Comparison of ENCODE assay signal across 8 cellular contexts in the genomic region with DNA sequence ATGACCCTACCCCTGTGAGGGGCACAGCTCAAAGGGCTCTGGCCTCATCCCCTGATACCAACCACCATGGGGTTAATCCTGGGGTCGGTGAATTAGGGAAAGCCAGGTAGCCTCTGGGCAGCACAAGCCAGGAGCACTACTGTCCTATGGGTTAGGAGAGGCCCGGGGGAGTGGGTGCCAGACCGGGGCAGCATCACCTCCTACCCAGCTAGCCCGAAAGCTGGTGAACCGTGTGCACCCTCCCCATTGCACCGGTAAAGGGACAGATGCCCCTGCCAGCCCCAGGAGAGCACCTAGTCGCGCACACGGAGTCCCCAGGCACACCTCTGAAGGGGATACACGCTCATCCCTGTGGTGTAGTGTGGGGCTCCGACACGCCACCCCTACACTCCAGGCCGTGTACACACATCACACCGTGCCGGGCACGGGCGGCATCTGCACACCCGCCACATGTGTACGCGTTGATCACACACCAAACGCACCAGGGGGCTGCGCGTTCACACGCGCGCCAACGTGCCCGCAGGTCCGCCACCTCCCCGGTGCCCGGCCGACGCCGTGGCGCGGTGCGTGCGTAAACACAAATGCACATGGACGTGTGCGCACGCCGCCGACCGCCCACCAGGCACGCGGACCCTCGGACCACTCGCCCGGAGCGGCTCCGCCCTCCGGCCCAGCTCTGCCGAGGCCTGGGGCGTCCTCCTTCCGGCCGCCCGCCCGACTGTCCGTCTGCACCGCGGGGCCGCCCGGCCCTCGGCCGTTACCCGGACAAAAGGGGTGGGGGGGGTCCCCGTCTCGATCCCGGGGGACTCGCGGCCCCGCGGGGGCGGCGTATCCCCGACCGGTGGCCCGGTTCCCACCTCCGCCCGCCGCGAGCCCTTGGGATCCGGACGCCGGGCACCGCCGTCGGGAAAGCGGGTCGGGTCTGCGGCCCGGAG. TPM values are rescaled to one million over a fixed set of nuclear protein-coding genes. Genes with fewer than 3 reads are reported as not detected.
DNase-seq lines count a peak whose midpoint lies in the region; TF ChIP-seq lines count a peak whose summit lies in the region.

No MANE protein-coding gene starts in this region.

- peak overlapping the region; percentile 89 for H3K23ac ChIP-seq in mesendoderm (ENCODE audit: low read length)

- H3K4me1 ChIP-seq in mesendoderm (ENCODE audit: control insufficient read depth, low read depth, low read length) (peaks cover 7% of the 10 kb centered on the region), suprapubic skin (peaks cover 62% of the 10 kb centered on the region)

- POLR2A ChIA-PET in AG04449 (lab: Yijun Ruan, JAX), result no interaction called here

- peak overlapping the region; percentile 93 for H3K9ac ChIP-seq in mesendoderm (ENCODE audit: low read length)

- H3K36me3 ChIP-seq in H7 (replicated peaks; ENCODE audit: control insufficient read depth, insufficient read depth, low read length) (no peaks in the 10 kb centered on the region), mesendoderm (ENCODE audit: control insufficient read depth, insufficient read depth, low read length) (no peaks in the 10 kb centered on the region), suprapubic skin (peaks cover 14% of the 10 kb centered on the region)

- CTCF ChIA-PET in AG04449 (lab: Yijun Ruan, JAX), result interaction anchor here (1.1 to 3.3 kb wide), 3 partner anchors 10 to 64 kb away, joined by 3 to 14 read pairs (median 4); a partner anchor contains a TSS

- H3K27ac Mint-ChIP-seq in T-helper 2 cell treated with Interferon-gamma antibody and Interleukin-4, amounts not matched to agents 5 μg/mL and 100 μg/mL, for 36 hours, result peak overlapping the region; percentile 41

- no peak overlapping the region for H2BK120ac ChIP-seq in mesendoderm (ENCODE audit: low read depth, low read length)

- H3K56ac ChIP-seq in mesendoderm (ENCODE audit: low read length), result peak overlapping the region; percentile 98

- H3K36me3 Mint-ChIP-seq in T-helper 2 cell treated with Interferon-gamma antibody and Interleukin-4, amounts not matched to agents 5 μg/mL and 100 μg/mL, for 36 hours (ENCODE audit: low read depth), result peaks cover 1% of the 10 kb centered on the region

- H3K18ac ChIP-seq in mesendoderm (ENCODE audit: low read length), result peak overlapping the region; percentile 21

- no peak for TF ChIP-seq EP300 in suprapubic skin (IDR thresholded peaks at IDR 0.05)

- peaks cover 14% of the 10 kb centered on the region for H3K4me1 Mint-ChIP-seq in T-helper 2 cell treated with Interferon-gamma antibody and Interleukin-4, amounts not matched to agents 5 μg/mL and 100 μg/mL, for 36 hours (ENCODE audit: low read depth)

- H3K27me3 ChIP-seq in H7 (ENCODE audit: control insufficient read depth, insufficient read depth, low read length) (no peaks in the 10 kb centered on the region), mesendoderm (ENCODE audit: insufficient read depth, low read length, poor library complexity) (no peaks in the 10 kb centered on the region), suprapubic skin (no peaks in the 10 kb centered on the region)

- no peak overlapping the region for H4K8ac ChIP-seq in mesendoderm (ENCODE audit: low read depth, low read length)

- H3K79me2 ChIP-seq in mesendoderm (ENCODE audit: control insufficient read depth, insufficient read depth, low read length), result peaks cover 35% of the 10 kb centered on the region

- DNase-seq in AG04449 (ENCODE audit: low read depth, low spot score) (no peak), H7 (peak; percentile 82), coronary artery (ENCODE audit: low spot score) (no peak), mesendoderm (peak; percentile 50), suprapubic skin (ENCODE audit: low spot score in 2 of 2) (no peak), amniotic stem cell (lab: John Stamatoyannopoulos, UW) (no peak), midbrain (lab: John Stamatoyannopoulos, UW) (no peak)
- peak; percentile 30 for DNase-seq in T-helper 2 cell treated with Interferon-gamma antibody and Interleukin-4, amounts not matched to agents 5 μg/mL and 100 μg/mL, for 36 hours (ENCODE audit: low spot score)

- H3K4ac ChIP-seq in mesendoderm (ENCODE audit: low read depth, low read length), result peak overlapping the region; percentile 93

- no peak overlapping the region for H4K5ac ChIP-seq in mesendoderm (ENCODE audit: low read length)

- peak overlapping the region; percentile 96 for H3K4me2 ChIP-seq in mesendoderm (ENCODE audit: low read length)

- no peak overlapping the region for H2BK15ac ChIP-seq in mesendoderm (replicated peaks; ENCODE audit: low read depth)

- peak overlapping the region; percentile 45 for H2BK5ac ChIP-seq in mesendoderm (ENCODE audit: low read length)

- H3K4me3 Mint-ChIP-seq in T-helper 2 cell treated with Interferon-gamma antibody and Interleukin-4, amounts not matched to agents 5 μg/mL and 100 μg/mL, for 36 hours, result peak overlapping the region; percentile 78

- H3K4me3 ChIP-seq in AG04449 (ENCODE audit: low read depth, low read length) (peak overlapping the region; percentile 77), H7 (ENCODE audit: insufficient read depth, low read depth, low read length) (peak overlapping the region; percentile 89), coronary artery (peak overlapping the region; percentile 100), mesendoderm (ENCODE audit: low read length) (peak overlapping the region; percentile 85), suprapubic skin (peak overlapping the region; percentile 99)

- peak overlapping the region; percentile 75 to 97 for H3K27ac ChIP-seq in coronary artery
- H3K27ac ChIP-seq in mesendoderm (ENCODE audit: low read depth, low read length), result peak overlapping the region; percentile 23
- peak overlapping the region; percentile 80 for H3K27ac ChIP-seq in suprapubic skin

- TF ChIP-seq CTCF in AG04449 (IDR thresholded peaks at IDR 0.05; ENCODE audit: insufficient read depth, low read length, missing control alignments), result no peak
- TF ChIP-seq CTCF in coronary artery (IDR thresholded peaks at IDR 0.05), result no peak
- no peak for TF ChIP-seq CTCF in suprapubic skin (IDR thresholded peaks at IDR 0.05)

- H3K9me3 Mint-ChIP-seq in T-helper 2 cell treated with Interferon-gamma antibody and Interleukin-4, amounts not matched to agents 5 μg/mL and 100 μg/mL, for 36 hours, result no peaks in the 10 kb centered on the region

- no CpG with 5 or more reads among the region's 92 CpGs for WGBS in mesendoderm (ENCODE audit: extremely low coverage, insufficient coverage, low lambda C conversion rate)
- no CpG with 5 or more reads among the region's 92 CpGs for WGBS in suprapubic skin

- H3K9me3 ChIP-seq in suprapubic skin, result no peaks in the 10 kb centered on the region

- peaks cover 12% of the 10 kb centered on the region for H3K79me1 ChIP-seq in mesendoderm (ENCODE audit: low read length)

- no peak for TF ChIP-seq POLR2A in suprapubic skin (IDR thresholded peaks at IDR 0.05)

- peak overlapping the region; percentile 90 for H2AK5ac ChIP-seq in mesendoderm (ENCODE audit: low read length)

- no peaks in the 10 kb centered on the region for H3K27me3 Mint-ChIP-seq in T-helper 2 cell treated with Interferon-gamma antibody and Interleukin-4, amounts not matched to agents 5 μg/mL and 100 μg/mL, for 36 hours (ENCODE audit: low read depth)

RNA-seq across cellular contexts. Expression of a gene that starts 0.8 kb away (rescaled TPM):
- 21.4 and 26.8 TPM in 2 replicates for total RNA-seq in H7 (2014; rRNA removed; shearing (Covaris generic))
- 51.1 TPM for polyA plus RNA-seq in mesendoderm (2013, experiment 1 of 2)
- 52.2 TPM for polyA plus RNA-seq in mesendoderm (2013, experiment 2 of 2)
- total RNA-seq in suprapubic skin, result 10 to 100 TPM; 11.5 to 29.7 (median 15.2) TPM

RNA-seq across cellular contexts. Expression of a gene that starts 10.7 kb away (rescaled TPM):
- total RNA-seq in H7 (2014; rRNA removed; shearing (Covaris generic)), result 35.6 and 42.8 TPM in 2 replicates
- polyA plus RNA-seq in mesendoderm (2013, experiment 1 of 2), result 43.1 TPM
- polyA plus RNA-seq in mesendoderm (2013, experiment 2 of 2), result 43.5 TPM
- 10 to 100 TPM; 30.8 to 58.2 (median 44.8) TPM for total RNA-seq in suprapubic skin

RNA-seq across cellular contexts. Expression of a gene that starts 57.8 kb away (rescaled TPM):
- total RNA-seq in H7 (2014; rRNA removed; shearing (Covaris generic)), result 0.38 and 0.41 TPM in 2 replicates
- polyA plus RNA-seq in mesendoderm (2013, experiment 1 of 2), result 0.20 TPM
- 0.27 TPM for polyA plus RNA-seq in mesendoderm (2013, experiment 2 of 2)
- total RNA-seq in suprapubic skin, result 1 to 10 TPM in 1 of 4 donors, under 1 TPM in 3; 0.15 to 1.2 (median 0.33) TPM

Comparison
In these comparisons a context has a peak if more than half of its experiments do, and no peak if none do; other contexts are left out.
1. DNase-seq: peak in H7 (single experiment), T-helper 2 cell treated with Interferon-gamma antibody and Interleukin-4, amounts not matched to agents 5 μg/mL and 100 μg/mL, for 36 hours (single experiment) and mesendoderm (single experiment); none in AG04449 (single experiment), coronary artery (single experiment), suprapubic skin (0 of 2), amniotic stem cell (single experiment) and midbrain (single experiment).
2. H3K27ac ChIP-seq: peak in every context shown above with its lines; median percentile 86 in coronary artery; 80 in suprapubic skin; 23 in mesendoderm.
3. Peak in every context shown above with its lines, with median percentiles within 50 percentile points of each other: H3K4me3 ChIP-seq.